Comparison of ENCODE assay signal across 15 cellular contexts in genomic region chr9:16598316-16598715, GRCh38.
"Had no signal": no experiment of that assay in that cellular context is flagged by ENCODE, and none has a peak within 500 bp of the region (broad histone marks: within the 10 kb centered on the region; RNA-seq: fewer than 3 reads in every experiment).

No MANE protein-coding gene starts in this region.

- DNase-seq: activated CD4-positive, alpha-beta memory T cell treated with anti-CD3 and anti-CD28 coated beads for 36 hours; activated gamma-delta T cell; activated T-cell treated with anti-CD3 and anti-CD28 coated beads, Interleukin-2, amount 50 U/mL, for 4 hours; anterior cingulate cortex; colonic mucosa; glutamatergic neuron; mammary epithelial cell; mucosa of descending colon; naive thymus-derived CD8-positive, alpha-beta T cell; nucleus accumbens; sigmoid colon; stimulated activated CD4-positive, alpha-beta T cell treated with anti-CD3 and anti-CD28 coated beads, Interleukin-2, amount 100 ng/mL, for 48 hours had no signal

- H3K9me3 ChIP-seq: colonic mucosa, mucosa of descending colon, sigmoid colon, thoracic aorta had no signal

- H3K9me3 Mint-ChIP-seq: activated CD4-positive, alpha-beta memory T cell treated with anti-CD3 and anti-CD28 coated beads for 36 hours; naive thymus-derived CD8-positive, alpha-beta T cell; stimulated activated naive CD8-positive, alpha-beta T cell treated with anti-CD3 and anti-CD28 coated beads, Interleukin-15, Interleukin-2, amounts not matched to agents 100 ng/mL and 50 ng/mL, for 24 hours had no signal

- H3K4me1 Mint-ChIP-seq: naive thymus-derived CD8-positive, alpha-beta T cell had no signal

- H3K4me3 Mint-ChIP-seq: activated CD4-positive, alpha-beta memory T cell treated with anti-CD3 and anti-CD28 coated beads for 36 hours; activated naive CD8-positive, alpha-beta T cell; activated T-cell treated with anti-CD3 and anti-CD28 coated beads, Interleukin-2, amount 50 U/mL, for 4 hours; naive thymus-derived CD8-positive, alpha-beta T cell; stimulated activated naive CD8-positive, alpha-beta T cell treated with anti-CD3 and anti-CD28 coated beads, Interleukin-15, Interleukin-2, amounts not matched to agents 100 ng/mL and 50 ng/mL, for 24 hours had no signal

- H3K36me3 Mint-ChIP-seq: activated CD4-positive, alpha-beta memory T cell treated with anti-CD3 and anti-CD28 coated beads for 36 hours; activated naive CD8-positive, alpha-beta T cell; naive thymus-derived CD8-positive, alpha-beta T cell had no signal

- H3K27me3 ChIP-seq: colonic mucosa, sigmoid colon had no signal

- H3K27ac Mint-ChIP-seq: activated CD4-positive, alpha-beta memory T cell treated with anti-CD3 and anti-CD28 coated beads for 36 hours; activated naive CD8-positive, alpha-beta T cell; naive thymus-derived CD8-positive, alpha-beta T cell; stimulated activated naive CD8-positive, alpha-beta T cell treated with anti-CD3 and anti-CD28 coated beads, Interleukin-15, Interleukin-2, amounts not matched to agents 100 ng/mL and 50 ng/mL, for 24 hours had no signal

- H3K27me3 Mint-ChIP-seq: activated CD4-positive, alpha-beta memory T cell treated with anti-CD3 and anti-CD28 coated beads for 36 hours; activated naive CD8-positive, alpha-beta T cell; stimulated activated naive CD8-positive, alpha-beta T cell treated with anti-CD3 and anti-CD28 coated beads, Interleukin-15, Interleukin-2, amounts not matched to agents 100 ng/mL and 50 ng/mL, for 24 hours had no signal

- H3K36me3 ChIP-seq: colonic mucosa, sigmoid colon, thoracic aorta had no signal

- H3K27ac ChIP-seq: colonic mucosa, sigmoid colon, thoracic aorta had no signal

- ATAC-seq: activated T-cell treated with anti-CD3 and anti-CD28 coated beads, Interleukin-2, amount 50 U/mL, for 4 hours; mucosa of descending colon; naive thymus-derived CD8-positive, alpha-beta T cell had no signal

- H3K4me1 ChIP-seq: colonic mucosa had no signal

- H3K4me3 ChIP-seq: colonic mucosa, mucosa of descending colon, sigmoid colon, thoracic aorta had no signal
